Comparison of ENCODE assay signal across 3 cellular contexts in the genomic region with DNA sequence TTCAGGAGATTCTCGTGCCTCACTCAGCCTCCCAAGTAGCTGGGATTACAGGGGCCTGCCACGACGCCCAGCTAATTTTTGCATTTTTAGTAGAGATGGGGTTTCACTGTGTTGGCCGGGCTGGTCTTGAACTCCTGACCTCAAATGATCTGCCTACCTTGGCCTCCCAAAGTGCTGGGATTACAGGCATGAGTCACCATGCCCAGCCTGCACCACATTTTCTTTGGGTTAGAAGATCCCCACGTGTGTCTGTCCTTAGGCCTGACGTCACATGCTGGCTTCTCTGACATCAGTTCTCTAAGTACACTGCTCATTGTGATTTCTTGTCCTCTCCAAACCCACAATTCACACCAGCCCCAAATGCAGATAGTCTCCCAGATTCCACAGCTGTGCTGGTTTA. TPM values are rescaled to one million over a fixed set of nuclear protein-coding genes. Genes with fewer than 3 reads are reported as not detected.
"Had no signal": no experiment of that assay in that cellular context is flagged by ENCODE, and none has a peak within 500 bp of the region (broad histone marks: within the 10 kb centered on the region; RNA-seq: fewer than 3 reads in every experiment).

No MANE protein-coding gene starts in this region.

RNA-seq across cellular contexts. Expression of a gene that starts 31.6 kb away (rescaled TPM):
- total RNA-seq: HT1080, K562, NCI-H460 had no signal
- polyA plus RNA-seq: K562 had no signal
